1 cellular context compared by ENCODE assay signal in the genomic region with DNA sequence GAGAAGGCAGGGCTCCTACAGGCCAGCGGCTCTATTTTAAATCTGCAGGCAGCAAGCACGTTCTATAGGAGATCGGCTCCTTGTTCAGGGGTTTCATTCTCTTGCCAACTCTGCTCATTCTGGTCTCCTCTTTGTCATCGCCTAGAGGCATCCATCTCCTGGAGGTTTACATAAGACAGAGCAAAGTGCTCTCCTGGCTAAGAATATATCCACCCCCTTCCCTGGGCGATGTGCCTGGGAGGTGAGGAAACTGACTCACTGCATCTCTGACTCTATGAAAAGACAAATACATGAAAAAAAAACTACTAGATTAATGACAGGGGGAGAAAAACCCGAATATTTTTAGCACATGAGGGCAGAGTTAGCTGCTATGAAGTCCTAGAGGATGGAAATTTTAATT.
TF ChIP-seq lines count a peak whose summit lies in the region.

No MANE protein-coding gene starts in this region.

TF ChIP-seq in WTC11, 78 proteins besides CTCF, POLR2A, EP300 and RAD21 (continued from another document):
- TF ChIP-seq, protein P1, sequence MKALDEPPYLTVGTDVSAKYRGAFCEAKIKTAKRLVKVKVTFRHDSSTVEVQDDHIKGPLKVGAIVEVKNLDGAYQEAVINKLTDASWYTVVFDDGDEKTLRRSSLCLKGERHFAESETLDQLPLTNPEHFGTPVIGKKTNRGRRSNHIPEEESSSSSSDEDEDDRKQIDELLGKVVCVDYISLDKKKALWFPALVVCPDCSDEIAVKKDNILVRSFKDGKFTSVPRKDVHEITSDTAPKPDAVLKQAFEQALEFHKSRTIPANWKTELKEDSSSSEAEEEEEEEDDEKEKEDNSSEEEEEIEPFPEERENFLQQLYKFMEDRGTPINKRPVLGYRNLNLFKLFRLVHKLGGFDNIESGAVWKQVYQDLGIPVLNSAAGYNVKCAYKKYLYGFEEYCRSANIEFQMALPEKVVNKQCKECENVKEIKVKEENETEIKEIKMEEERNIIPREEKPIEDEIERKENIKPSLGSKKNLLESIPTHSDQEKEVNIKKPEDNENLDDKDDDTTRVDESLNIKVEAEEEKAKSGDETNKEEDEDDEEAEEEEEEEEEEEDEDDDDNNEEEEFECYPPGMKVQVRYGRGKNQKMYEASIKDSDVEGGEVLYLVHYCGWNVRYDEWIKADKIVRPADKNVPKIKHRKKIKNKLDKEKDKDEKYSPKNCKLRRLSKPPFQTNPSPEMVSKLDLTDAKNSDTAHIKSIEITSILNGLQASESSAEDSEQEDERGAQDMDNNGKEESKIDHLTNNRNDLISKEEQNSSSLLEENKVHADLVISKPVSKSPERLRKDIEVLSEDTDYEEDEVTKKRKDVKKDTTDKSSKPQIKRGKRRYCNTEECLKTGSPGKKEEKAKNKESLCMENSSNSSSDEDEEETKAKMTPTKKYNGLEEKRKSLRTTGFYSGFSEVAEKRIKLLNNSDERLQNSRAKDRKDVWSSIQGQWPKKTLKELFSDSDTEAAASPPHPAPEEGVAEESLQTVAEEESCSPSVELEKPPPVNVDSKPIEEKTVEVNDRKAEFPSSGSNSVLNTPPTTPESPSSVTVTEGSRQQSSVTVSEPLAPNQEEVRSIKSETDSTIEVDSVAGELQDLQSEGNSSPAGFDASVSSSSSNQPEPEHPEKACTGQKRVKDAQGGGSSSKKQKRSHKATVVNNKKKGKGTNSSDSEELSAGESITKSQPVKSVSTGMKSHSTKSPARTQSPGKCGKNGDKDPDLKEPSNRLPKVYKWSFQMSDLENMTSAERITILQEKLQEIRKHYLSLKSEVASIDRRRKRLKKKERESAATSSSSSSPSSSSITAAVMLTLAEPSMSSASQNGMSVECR (CRISPR knock-in tag; IDR thresholded peaks at IDR 0.05; ENCODE audit: borderline replicate concordance) = no peak
- TF ChIP-seq CREB1 (CRISPR knock-in tag; IDR thresholded peaks at IDR 0.05) (no peak), CBFB (CRISPR knock-in tag; IDR thresholded peaks at IDR 0.05; ENCODE audit: low read depth) (no peak), ATF1 (CRISPR knock-in tag; IDR thresholded peaks at IDR 0.05) (no peak), GABPB1 (CRISPR knock-in tag; IDR thresholded peaks at IDR 0.05) (no peak), SMAD3 (CRISPR knock-in tag; IDR thresholded peaks at IDR 0.05; ENCODE audit: borderline replicate concordance) (no peak), ZNF219 (CRISPR knock-in tag; IDR thresholded peaks at IDR 0.05; ENCODE audit: borderline replicate concordance) (no peak)
- TF ChIP-seq, protein P2, sequence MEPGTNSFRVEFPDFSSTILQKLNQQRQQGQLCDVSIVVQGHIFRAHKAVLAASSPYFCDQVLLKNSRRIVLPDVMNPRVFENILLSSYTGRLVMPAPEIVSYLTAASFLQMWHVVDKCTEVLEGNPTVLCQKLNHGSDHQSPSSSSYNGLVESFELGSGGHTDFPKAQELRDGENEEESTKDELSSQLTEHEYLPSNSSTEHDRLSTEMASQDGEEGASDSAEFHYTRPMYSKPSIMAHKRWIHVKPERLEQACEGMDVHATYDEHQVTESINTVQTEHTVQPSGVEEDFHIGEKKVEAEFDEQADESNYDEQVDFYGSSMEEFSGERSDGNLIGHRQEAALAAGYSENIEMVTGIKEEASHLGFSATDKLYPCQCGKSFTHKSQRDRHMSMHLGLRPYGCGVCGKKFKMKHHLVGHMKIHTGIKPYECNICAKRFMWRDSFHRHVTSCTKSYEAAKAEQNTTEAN (CRISPR knock-in tag; IDR thresholded peaks at IDR 0.05) = no peak
- TF ChIP-seq, protein P3, sequence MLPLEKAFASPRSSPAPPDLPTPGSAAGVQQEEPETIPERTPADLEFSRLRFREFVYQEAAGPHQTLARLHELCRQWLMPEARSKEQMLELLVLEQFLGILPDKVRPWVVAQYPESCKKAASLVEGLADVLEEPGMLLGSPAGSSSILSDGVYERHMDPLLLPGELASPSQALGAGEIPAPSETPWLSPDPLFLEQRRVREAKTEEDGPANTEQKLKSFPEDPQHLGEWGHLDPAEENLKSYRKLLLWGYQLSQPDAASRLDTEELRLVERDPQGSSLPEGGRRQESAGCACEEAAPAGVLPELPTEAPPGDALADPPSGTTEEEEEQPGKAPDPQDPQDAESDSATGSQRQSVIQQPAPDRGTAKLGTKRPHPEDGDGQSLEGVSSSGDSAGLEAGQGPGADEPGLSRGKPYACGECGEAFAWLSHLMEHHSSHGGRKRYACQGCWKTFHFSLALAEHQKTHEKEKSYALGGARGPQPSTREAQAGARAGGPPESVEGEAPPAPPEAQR (CRISPR knock-in tag; IDR thresholded peaks at IDR 0.05) = no peak
